In genomic region chr17:16925461-16926060, GRCh38 we compare ENCODE assay signal across 18 cellular contexts. TPM values are rescaled to one million over a fixed set of nuclear protein-coding genes. Genes with fewer than 3 reads are reported as not detected.
A peak's percentile ranks its signal among the peaks of the same experiment; 100 is the strongest.
DNase-seq lines count a peak whose midpoint lies in the region; ATAC-seq and TF ChIP-seq lines count a peak whose summit lies in the region.
"Had no signal": no experiment of that assay in that cellular context is flagged by ENCODE, and none has a peak within 500 bp of the region (broad histone marks: within the 10 kb centered on the region; RNA-seq: fewer than 3 reads in every experiment).

No MANE protein-coding gene starts in this region.

- CTCF ChIA-PET in SK-N-SH (lab: Yijun Ruan, JAX): no interaction called here

- H3K4me3 ChIP-seq in SK-N-SH (ENCODE audit: low read depth in 2 of 2, low read length in 1 of 2): no peak overlapping the region
- H3K4me3 ChIP-seq: BLaER1, GM23338, PC-9 had no signal

- ATAC-seq in SK-N-SH treated with all-trans-retinoic acid at 6 μM for 48 hours (no peak), HG02840 (IDR thresholded peaks at IDR 0.05; ENCODE audit: low FRiP score, unreplicated experiment) (no peak)
- peak; percentile 36 for ATAC-seq in stimulated activated naive CD8-positive, alpha-beta T cell treated with anti-CD3 and anti-CD28 coated beads, Interleukin-15, amount 100 ng/mL, for 72 hours
- ATAC-seq in stimulated activated naive CD8-positive, alpha-beta T cell treated with anti-CD3 and anti-CD28 coated beads, Interleukin-15, Interleukin-2, amounts not matched to agents 100 U/mL and 50 U/mL, for 24 hours: no peak
- ATAC-seq: GM23338 had no signal

- no peaks in the 10 kb centered on the region for H3K36me3 ChIP-seq in SK-N-SH (replicated peaks in 1 of 2; ENCODE audit: control insufficient read depth in 1 of 2, insufficient read depth in 2 of 2, low read length in 1 of 2)
- H3K36me3 ChIP-seq: BLaER1 had no signal

- H3K9me3 ChIP-seq in SK-N-SH: no peaks in the 10 kb centered on the region
- H3K9me3 ChIP-seq: BLaER1 had no signal

- H3K4me2 ChIP-seq in SK-N-SH: no peak overlapping the region
- H3K4me2 ChIP-seq: BLaER1, GM23338, KMS-11, PC-9 had no signal

- no peaks in the 10 kb centered on the region for H4K20me1 ChIP-seq in SK-N-SH (ENCODE audit: insufficient read depth)
- H4K20me1 ChIP-seq: BLaER1 had no signal

- H3K4me1 ChIP-seq in SK-N-SH (ENCODE audit: control insufficient read depth in 1 of 2, insufficient read depth in 2 of 2, low read depth in 1 of 2, low read length in 1 of 2): no peaks in the 10 kb centered on the region

- no peaks in the 10 kb centered on the region for H3K4me1 Mint-ChIP-seq in stimulated activated naive CD8-positive, alpha-beta T cell treated with anti-CD3 and anti-CD28 coated beads, Interleukin-15, amount 100 ng/mL, for 72 hours
- H3K4me1 Mint-ChIP-seq: CD8-positive, alpha-beta memory T cell; GM23338 had no signal

- no peak overlapping the region for H3K4me3 Mint-ChIP-seq in stimulated activated naive CD8-positive, alpha-beta T cell treated with anti-CD3 and anti-CD28 coated beads, Interleukin-15, amount 100 ng/mL, for 72 hours
- H3K4me3 Mint-ChIP-seq: CD8-positive, alpha-beta memory T cell; GM23338; HFFc6 had no signal

- no peak overlapping the region for H3K27ac Mint-ChIP-seq in stimulated activated naive CD8-positive, alpha-beta T cell treated with anti-CD3 and anti-CD28 coated beads, Interleukin-15, amount 100 ng/mL, for 72 hours
- H3K27ac Mint-ChIP-seq: CD8-positive, alpha-beta memory T cell; GM23338; HFFc6 had no signal

- H3K9ac ChIP-seq in SK-N-SH: no peak overlapping the region
- H3K9ac ChIP-seq: BLaER1, KMS-11 had no signal

- H3K79me2 ChIP-seq in SK-N-SH (ENCODE audit: insufficient read depth): no peaks in the 10 kb centered on the region

- peak; percentile 17 for DNase-seq in SK-N-SH
- no peak for DNase-seq in stimulated activated naive CD8-positive, alpha-beta T cell treated with anti-CD3 and anti-CD28 coated beads, Interleukin-15, amount 100 ng/mL, for 72 hours
- DNase-seq in stimulated activated naive CD8-positive, alpha-beta T cell treated with anti-CD3 and anti-CD28 coated beads, Interleukin-15, Interleukin-2, amounts not matched to agents 100 U/mL and 50 U/mL, for 24 hours: no peak
- DNase-seq in mesenteric fat pad (ENCODE audit: low spot score): peak; percentile 73
- DNase-seq in NCI-H2081 (lab: John Stamatoyannopoulos, UW): no peak
- no peak for DNase-seq in stimulated activated CD4-positive, alpha-beta T cell treated with anti-CD3 and anti-CD28 coated beads, Interleukin-4, amount 100 ng/mL, for 24 hours
- DNase-seq: HFFc6, NCI-H1092, NCI-H69, PC-9 had no signal

- TF ChIP-seq RAD21 in SK-N-SH (IDR thresholded peaks at IDR 0.05; ENCODE audit: low read length): no peak

- TF ChIP-seq EP300 in SK-N-SH (IDR thresholded peaks at IDR 0.05; ENCODE audit: borderline replicate concordance in 1 of 2, low read depth in 1 of 2, low read length in 1 of 2): no peak

- POLR2A ChIA-PET in SK-N-SH (lab: Yijun Ruan, JAX): no interaction called here

- H3K9me2 ChIP-seq in SK-N-SH: no peaks in the 10 kb centered on the region

- no peak overlapping the region for H2AFZ ChIP-seq in SK-N-SH (ENCODE audit: low read depth)
- H2AFZ ChIP-seq: GM23338, PC-9 had no signal

- no peak overlapping the region for H3K27ac ChIP-seq in SK-N-SH (ENCODE audit: low read depth in 2 of 2, low read length in 1 of 2)
- H3K27ac ChIP-seq: 22Rv1, BLaER1, KMS-11, PC-9 had no signal

- no peaks in the 10 kb centered on the region for H3F3A ChIP-seq in SK-N-SH (replicated peaks; ENCODE audit: insufficient read depth)

- H3K9me3 Mint-ChIP-seq in stimulated activated naive CD8-positive, alpha-beta T cell treated with anti-CD3 and anti-CD28 coated beads, Interleukin-15, amount 100 ng/mL, for 72 hours: no peaks in the 10 kb centered on the region
- H3K9me3 Mint-ChIP-seq: CD8-positive, alpha-beta memory T cell; HFFc6 had no signal

- H3K27me3 ChIP-seq in SK-N-SH (ENCODE audit: insufficient read depth): peaks cover 6% of the 10 kb centered on the region
- H3K27me3 ChIP-seq: BLaER1 had no signal

- no peak for TF ChIP-seq CTCF in SK-N-SH (IDR thresholded peaks at IDR 0.05)

- 51% methylated on average over 9 of the region's 15 CpGs for WGBS in SK-N-SH (ENCODE audit: low lambda C conversion rate)

- H3K27me3 Mint-ChIP-seq in stimulated activated naive CD8-positive, alpha-beta T cell treated with anti-CD3 and anti-CD28 coated beads, Interleukin-15, amount 100 ng/mL, for 72 hours: no peaks in the 10 kb centered on the region

TF ChIP-seq in SK-N-SH, 30 proteins besides CTCF, POLR2A, EP300 and RAD21:
- TF ChIP-seq ELF1 (IDR thresholded peaks at IDR 0.05): no peak
- no peak for TF ChIP-seq EZH2phosphoT487 (IDR thresholded peaks at IDR 0.05; ENCODE audit: borderline replicate concordance, low read depth)

TF ChIP-seq in SK-N-SH treated with all-trans-retinoic acid at 6 μM for 48 hours, 23 proteins besides CTCF, POLR2A, EP300 and RAD21:
- TF ChIP-seq BACH2 (CRISPR knock-in tag; IDR thresholded peaks at IDR 0.05; ENCODE audit: borderline replicate concordance): no peak
- no peak for TF ChIP-seq RARB (CRISPR knock-in tag; IDR thresholded peaks at IDR 0.05)
- no peak for TF ChIP-seq ZNF565 (CRISPR knock-in tag; conservative IDR thresholded peaks at IDR 0.05; ENCODE audit: low read depth)
- no peak for TF ChIP-seq TSHZ2 (CRISPR knock-in tag; IDR thresholded peaks at IDR 0.05)
- TF ChIP-seq CREB5 (CRISPR knock-in tag; IDR thresholded peaks at IDR 0.05; ENCODE audit: low read depth): no peak
- TF ChIP-seq OSR1 (CRISPR knock-in tag; IDR thresholded peaks at IDR 0.05): no peak
- TF ChIP-seq TOX (CRISPR knock-in tag; IDR thresholded peaks at IDR 0.05; ENCODE audit: borderline replicate concordance): no peak
- TF ChIP-seq CSRNP3 (CRISPR knock-in tag; IDR thresholded peaks at IDR 0.05): no peak
- TF ChIP-seq ISL1 (CRISPR knock-in tag; IDR thresholded peaks at IDR 0.05): no peak

RNA-seq across cellular contexts. Expression of gene TNFRSF13B, which starts 46.4 kb away (rescaled TPM):
- not detected in 2 replicates for polyA plus RNA-seq in SK-N-SH (2012; rRNA removed)
- polyA plus RNA-seq in SK-N-SH (2012; cell fraction: cytosol; rRNA removed): not detected in 2 replicates
- not detected in 2 replicates for polyA plus RNA-seq in SK-N-SH (2012; cell fraction: nucleus; rRNA removed)
- total RNA-seq in mesenteric fat pad: not detected
- total RNA-seq: CD8-positive, alpha-beta memory T cell; GM23338; HFFc6; MCF 10A; PC-9 had no signal
- polyA plus RNA-seq: CD8-positive, alpha-beta memory T cell had no signal

Comparison
In these comparisons a context has a peak if more than half of its experiments do, and no peak if none do; other contexts are left out.
1. DNase-seq: peak in SK-N-SH (single experiment) and mesenteric fat pad (single experiment); none in stimulated activated naive CD8-positive, alpha-beta T cell treated with anti-CD3 and anti-CD28 coated beads, Interleukin-15, amount 100 ng/mL, for 72 hours (0 of 2), stimulated activated naive CD8-positive, alpha-beta T cell treated with anti-CD3 and anti-CD28 coated beads, Interleukin-15, Interleukin-2, amounts not matched to agents 100 U/mL and 50 U/mL, for 24 hours (single experiment), NCI-H2081 (0 of 2) and stimulated activated CD4-positive, alpha-beta T cell treated with anti-CD3 and anti-CD28 coated beads, Interleukin-4, amount 100 ng/mL, for 24 hours (single experiment).